18 cellular contexts compared by ENCODE assay signal in genomic region chr16:62805221-62805857, GRCh38.
DNase-seq lines count a peak whose midpoint lies in the region; ATAC-seq and TF ChIP-seq lines count a peak whose summit lies in the region.
"Had no signal": no experiment of that assay in that cellular context is flagged by ENCODE, and none has a peak within 500 bp of the region (broad histone marks: within the 10 kb centered on the region; RNA-seq: fewer than 3 reads in every experiment).

No MANE protein-coding gene starts in this region.

- no peak for TF ChIP-seq EP300 in stomach (IDR thresholded peaks at IDR 0.05)

- TF ChIP-seq CTCF in GM23338 (conservative IDR thresholded peaks at IDR 0.05; ENCODE audit: low read depth in 2 of 2) (no peak), right lobe of liver (IDR thresholded peaks at IDR 0.05) (no peak), stomach (IDR thresholded peaks at IDR 0.05) (no peak), endothelial cell (IDR thresholded peaks at IDR 0.05; ENCODE audit: unreplicated experiment) (no peak), GM13977 (IDR thresholded peaks at IDR 0.05; ENCODE audit: extremely low read depth, insufficient read depth, missing control alignments) (no peak), esophagus squamous epithelium (IDR thresholded peaks at IDR 0.05) (no peak)

- no peaks in the 10 kb centered on the region for H3K36me3 ChIP-seq in GM23338 (ENCODE audit: insufficient read depth)
- no peaks in the 10 kb centered on the region for H3K36me3 ChIP-seq in MG63
- no peaks in the 10 kb centered on the region for H3K36me3 ChIP-seq in right lobe of liver
- no peaks in the 10 kb centered on the region for H3K36me3 ChIP-seq in stomach
- H3K36me3 ChIP-seq in esophagus squamous epithelium, result no peaks in the 10 kb centered on the region

- no peak overlapping the region for H3K4me2 ChIP-seq in GM23338

- H3K27me3 Mint-ChIP-seq in GM23338 (ENCODE audit: insufficient read depth, low read depth, poor library complexity) (no peaks in the 10 kb centered on the region), endothelial cell (ENCODE audit: unreplicated experiment) (peaks cover 3% of the 10 kb centered on the region)

- H3K4me3 Mint-ChIP-seq in GM23338, result no peak overlapping the region
- H3K4me3 Mint-ChIP-seq in endothelial cell (ENCODE audit: unreplicated experiment), result no peak overlapping the region
- H3K4me3 Mint-ChIP-seq: CD8-positive, alpha-beta memory T cell had no signal

- no peaks in the 10 kb centered on the region for H3F3A ChIP-seq in GM23338 (replicated peaks; ENCODE audit: low read depth)

- no peak overlapping the region for H3K27ac ChIP-seq in GM23338 (ENCODE audit: low read depth)
- no peak overlapping the region for H3K27ac ChIP-seq in right lobe of liver
- H3K27ac ChIP-seq in stomach, result peak overlapping the region; percentile 9 to 62 (median 48)
- H3K27ac ChIP-seq in esophagus squamous epithelium, result no peak overlapping the region
- H3K27ac ChIP-seq: GM23248 had no signal

- intact Hi-C loops in right lobe of liver (cut with DNase I), result no loop called here
- intact Hi-C loops in stomach (cut with DNase I; ENCODE audit: low total_unique reads), result no loop called here
- intact Hi-C loops in esophagus squamous epithelium (cut with DNase I), result no loop called here

- peak overlapping the region; percentile 39; the same call in 1 of the 2 replicates for H3K27ac Mint-ChIP-seq in GM23338
- no peak overlapping the region for H3K27ac Mint-ChIP-seq in endothelial cell (ENCODE audit: unreplicated experiment)
- H3K27ac Mint-ChIP-seq: CD8-positive, alpha-beta memory T cell had no signal

- in situ Hi-C loops in GM13977 (cut with MboI; ENCODE audit: low pct_unique_long_range_greater_than_20kb, low sequenced_read_pairs, unreplicated experiment), result no loop called here

- H3K36me3 Mint-ChIP-seq in GM23338 (ENCODE audit: low read depth), result no peaks in the 10 kb centered on the region
- H3K36me3 Mint-ChIP-seq in endothelial cell (ENCODE audit: low read depth, unreplicated experiment), result no peaks in the 10 kb centered on the region
- H3K36me3 Mint-ChIP-seq: CD8-positive, alpha-beta memory T cell had no signal

- no peak overlapping the region for H2AFZ ChIP-seq in GM23338
- H2AFZ ChIP-seq: GM23248 had no signal

- no peak for DNase-seq in GM23338 (ENCODE audit: low spot score)
- peak; percentile 23 for DNase-seq in MG63
- peak; percentile 70 to 88 (median 80) for DNase-seq in right lobe of liver
- peak; percentile 70 for DNase-seq in stomach
- no peak for DNase-seq in endothelial cell (ENCODE audit: low spot score)
- DNase-seq in GM13977 (ENCODE audit: low spot score), result no peak
- DNase-seq in esophagus squamous epithelium (lab: John Stamatoyannopoulos, UW), result no peak
- DNase-seq: C1 segment of cervical spinal cord; CD8-positive, alpha-beta memory T cell; DMS53; EL; GM23248; KG1; MV-4-11; NCI-H1694 treated with DMSO at 0.1 percent for 48 hours; NCI-H2107; NCI-H524 treated with DMSO at 0.1 percent for 48 hours had no signal

- H3K4me3 ChIP-seq in GM23338 (no peak overlapping the region), MG63 (no peak overlapping the region), right lobe of liver (no peak overlapping the region), stomach (no peak overlapping the region), esophagus squamous epithelium (no peak overlapping the region)
- H3K4me3 ChIP-seq: GM12878, GM23248 had no signal

- ATAC-seq in GM23338, result no peak
- ATAC-seq in right lobe of liver, result peak; percentile 97 to 99 (median 99)
- ATAC-seq: GM12878 had no signal

- TF ChIP-seq POLR2A in right lobe of liver (IDR thresholded peaks at IDR 0.05) (no peak), stomach (IDR thresholded peaks at IDR 0.05) (no peak), esophagus squamous epithelium (IDR thresholded peaks at IDR 0.05) (no peak)

- H4K20me1 ChIP-seq in GM23338 (replicated peaks; ENCODE audit: insufficient read depth), result no peaks in the 10 kb centered on the region

- H3K79me2 ChIP-seq in GM23338 (replicated peaks; ENCODE audit: insufficient read depth), result no peaks in the 10 kb centered on the region

- no peaks in the 10 kb centered on the region for H3K9me2 ChIP-seq in GM23338 (ENCODE audit: insufficient read depth)

- WGBS in right lobe of liver (ENCODE audit: insufficient coverage, low coverage, low lambda C conversion rate, missing lambda C conversion rate), result 76% methylated on average over 2 of the region's 4 CpGs
- 25 to 59% (median 39%) methylated on average over 4 of the region's 4 CpGs for WGBS in stomach, 5 donors
- WGBS in esophagus squamous epithelium, 2 donors, result 58 to 65% methylated on average over 3 to 4 of the region's 4 CpGs

- no peaks in the 10 kb centered on the region for H3K9me3 Mint-ChIP-seq in GM23338
- H3K9me3 Mint-ChIP-seq in endothelial cell (ENCODE audit: unreplicated experiment), result no peaks in the 10 kb centered on the region

- H3K4me1 Mint-ChIP-seq in GM23338, result no peaks in the 10 kb centered on the region
- peaks cover 8% of the 10 kb centered on the region for H3K4me1 Mint-ChIP-seq in endothelial cell (ENCODE audit: unreplicated experiment)
- H3K4me1 Mint-ChIP-seq: CD8-positive, alpha-beta memory T cell had no signal

- H3K27me3 ChIP-seq in GM23338 (ENCODE audit: insufficient read depth) (no peaks in the 10 kb centered on the region), MG63 (no peaks in the 10 kb centered on the region), right lobe of liver (no peaks in the 10 kb centered on the region), stomach (no peaks in the 10 kb centered on the region), esophagus squamous epithelium (no peaks in the 10 kb centered on the region)

- H3K4me1 ChIP-seq in GM23338 (ENCODE audit: insufficient read depth) (no peaks in the 10 kb centered on the region), right lobe of liver (peaks cover 0 to 9% (median 0%) of the 10 kb centered on the region in 4 donors), stomach (peaks cover 0 to 8% (median 3%) of the 10 kb centered on the region in 4 donors), esophagus squamous epithelium (no peaks in the 10 kb centered on the region)

- H3K9me3 ChIP-seq in MG63 (no peaks in the 10 kb centered on the region), right lobe of liver (no peaks in the 10 kb centered on the region), stomach (peaks cover 0 to 4% (median 0%) of the 10 kb centered on the region in 4 donors), esophagus squamous epithelium (peaks cover 0 to 5% (median 0%) of the 10 kb centered on the region in 3 donors)

TF ChIP-seq in GM23338, 12 proteins besides CTCF, POLR2A, EP300 and RAD21 (continues in another document):
- TF ChIP-seq ZNF114 (CRISPR knock-in tag; IDR thresholded peaks at IDR 0.05), result no peak
- TF ChIP-seq REST (IDR thresholded peaks at IDR 0.05; ENCODE audit: unreplicated experiment), result no peak
- TF ChIP-seq ETS1 (IDR thresholded peaks at IDR 0.05), result no peak

Comparison
In these comparisons a context has a peak if more than half of its experiments do, and no peak if none do; other contexts are left out.
1. DNase-seq: peak in MG63 (single experiment), right lobe of liver (3 of 3) and stomach (single experiment); none in GM23338 (single experiment), endothelial cell (single experiment), GM13977 (single experiment) and esophagus squamous epithelium (single experiment).
2. H3K27ac ChIP-seq: peak in stomach (5 of 5); none in GM23338 (single experiment), right lobe of liver (0 of 3) and esophagus squamous epithelium (0 of 4).